Comparison of ENCODE assay signal across 16 cellular contexts in the genomic region with DNA sequence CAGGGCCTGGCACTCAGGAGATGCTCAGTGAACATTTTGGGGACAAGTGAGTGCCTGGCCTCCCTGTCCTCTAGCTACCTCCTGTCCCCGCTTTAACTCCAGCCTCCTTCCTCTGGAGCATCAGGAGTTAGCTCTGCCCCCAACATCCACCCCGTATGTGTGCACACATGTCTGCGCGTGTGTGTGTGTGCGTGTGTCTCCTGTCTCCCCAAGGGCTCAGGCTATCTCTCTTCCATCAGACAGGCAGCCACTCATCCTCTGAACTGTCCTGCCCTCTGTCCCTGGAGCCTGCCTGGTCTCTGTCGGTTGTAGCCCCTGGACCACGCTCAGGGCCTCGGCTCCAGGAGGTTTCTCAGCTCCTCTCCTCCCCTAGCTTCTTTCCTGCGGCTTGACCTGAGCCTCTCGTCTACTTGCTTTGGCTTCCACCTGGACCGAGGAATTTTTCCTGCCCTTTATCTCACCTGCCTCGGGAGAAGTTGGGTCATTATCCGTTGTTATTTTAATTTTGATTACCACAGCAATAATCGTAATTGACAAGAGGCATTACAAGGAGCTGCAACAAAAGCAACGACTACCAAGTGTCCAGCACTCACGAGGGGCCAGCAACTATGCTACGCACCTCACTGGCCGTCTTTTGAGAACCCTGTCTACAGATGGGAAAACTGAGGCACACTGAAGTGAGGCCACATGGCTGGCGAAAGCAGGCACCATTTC. TPM values are rescaled to one million over a fixed set of nuclear protein-coding genes. Genes with fewer than 3 reads are reported as not detected.
A peak's percentile ranks its signal among the peaks of the same experiment; 100 is the strongest.
DNase-seq lines count a peak whose midpoint lies in the region; ATAC-seq and TF ChIP-seq lines count a peak whose summit lies in the region.
"Had no signal": no experiment of that assay in that cellular context is flagged by ENCODE, and none has a peak within 500 bp of the region (broad histone marks: within the 10 kb centered on the region; RNA-seq: fewer than 3 reads in every experiment).

No MANE protein-coding gene starts in this region.

- TF ChIP-seq CTCF in BE2C (IDR thresholded peaks at IDR 0.05; ENCODE audit: low read depth, low read length) = no peak
- no peak for TF ChIP-seq CTCF in CD4-positive, alpha-beta T cell (IDR thresholded peaks at IDR 0.05)
- TF ChIP-seq CTCF in tibial nerve (IDR thresholded peaks at IDR 0.05) = no peak

- ATAC-seq in CD4-positive, alpha-beta T cell (ENCODE audit: poor library complexity) = no peak
- peak; percentile 1 for ATAC-seq in activated T-helper 17 cell treated with anti-CD3 and anti-CD28 coated beads, Interleukin-2, amount 50 U/mL, for 72 hours (replicated peaks)
- no peak for ATAC-seq in naive thymus-derived CD4-positive, alpha-beta T cell

- peak overlapping the region; percentile 46 for H3K4me3 Mint-ChIP-seq in CD4-positive, alpha-beta T cell
- H3K4me3 Mint-ChIP-seq in activated T-helper 17 cell treated with anti-CD3 and anti-CD28 coated beads, Interleukin-2, amount 50 U/mL, for 72 hours = no peak overlapping the region
- H3K4me3 Mint-ChIP-seq in naive thymus-derived CD4-positive, alpha-beta T cell = peak overlapping the region in 9 of 10 donors; percentile 13 to 97 (median 59)
- H3K4me3 Mint-ChIP-seq: H9 had no signal

- CTCF ChIA-PET in CD4-positive, alpha-beta T cell (lab: Charles Lee) = interaction anchor here (1.0 kb wide), 2 partner anchors 32 to 180 kb away, joined by 3 read pairs; partner anchors contain the start of gene ASF1B
- CTCF ChIA-PET in naive thymus-derived CD4-positive, alpha-beta T cell (lab: Charles Lee) = interaction anchor here (0.5 to 1.6 kb wide), 10 partner anchors 10 to 325 kb away, joined by 3 to 8 read pairs (median 4); partner anchors contain the start of gene ASF1B

- TF ChIP-seq EP300 in tibial nerve (IDR thresholded peaks at IDR 0.05) = no peak

- H3K4me3 ChIP-seq in BE2C (ENCODE audit: low read depth, low read length) = no peak overlapping the region
- no peak overlapping the region for H3K4me3 ChIP-seq in naive thymus-derived CD4-positive, alpha-beta T cell (ENCODE audit: low read length)
- H3K4me3 ChIP-seq in tibial nerve = no peak overlapping the region
- H3K4me3 ChIP-seq: gastroesophageal sphincter had no signal

- no peaks in the 10 kb centered on the region for H3K27me3 ChIP-seq in BE2C
- H3K27me3 ChIP-seq in CD4-positive, alpha-beta T cell (ENCODE audit: control insufficient read depth, insufficient read depth, low read length) = no peaks in the 10 kb centered on the region
- no peaks in the 10 kb centered on the region for H3K27me3 ChIP-seq in naive thymus-derived CD4-positive, alpha-beta T cell (ENCODE audit: control insufficient read depth in 2 of 2, insufficient read depth in 2 of 2, low read length in 2 of 2)
- no peaks in the 10 kb centered on the region for H3K27me3 ChIP-seq in tibial nerve
- H3K27me3 ChIP-seq: esophagus squamous epithelium, gastroesophageal sphincter had no signal

- H3K27me3 Mint-ChIP-seq in CD4-positive, alpha-beta T cell = no peaks in the 10 kb centered on the region
- H3K27me3 Mint-ChIP-seq in activated T-helper 17 cell treated with anti-CD3 and anti-CD28 coated beads, Interleukin-2, amount 50 U/mL, for 72 hours = no peaks in the 10 kb centered on the region
- no peaks in the 10 kb centered on the region for H3K27me3 Mint-ChIP-seq in naive thymus-derived CD4-positive, alpha-beta T cell

- peak overlapping the region; percentile 24 for H3K27ac ChIP-seq in CD4-positive, alpha-beta T cell (ENCODE audit: low read depth, low read length)
- peak overlapping the region; percentile 68 for H3K27ac ChIP-seq in naive thymus-derived CD4-positive, alpha-beta T cell (ENCODE audit: low read depth, low read length)
- no peak overlapping the region for H3K27ac ChIP-seq in tibial nerve

- H3K36me3 Mint-ChIP-seq in CD4-positive, alpha-beta T cell (ENCODE audit: low read depth) = peaks cover 31% of the 10 kb centered on the region
- peaks cover 21% of the 10 kb centered on the region for H3K36me3 Mint-ChIP-seq in activated T-helper 17 cell treated with anti-CD3 and anti-CD28 coated beads, Interleukin-2, amount 50 U/mL, for 72 hours (ENCODE audit: low read depth)
- peaks cover 11 to 24% (median 15%) of the 10 kb centered on the region in 5 donors for H3K36me3 Mint-ChIP-seq in naive thymus-derived CD4-positive, alpha-beta T cell

- peaks cover 7% of the 10 kb centered on the region; the same call in 1 of the 2 replicates for H3K4me1 ChIP-seq in BE2C
- peaks cover 11 to 15% of the 10 kb centered on the region in 2 donors for H3K4me1 ChIP-seq in naive thymus-derived CD4-positive, alpha-beta T cell (ENCODE audit: control insufficient read depth in 2 of 2, insufficient read depth in 2 of 2, low read length in 2 of 2)
- peaks cover 0 to 27% (median 14%) of the 10 kb centered on the region in 4 donors for H3K4me1 ChIP-seq in tibial nerve

- peak overlapping the region; percentile 45 for H3K27ac Mint-ChIP-seq in CD4-positive, alpha-beta T cell
- H3K27ac Mint-ChIP-seq in activated T-helper 17 cell treated with anti-CD3 and anti-CD28 coated beads, Interleukin-2, amount 50 U/mL, for 72 hours = peak overlapping the region; percentile 27
- peak overlapping the region in 8 of 9 donors; percentile 36 to 97 (median 82) for H3K27ac Mint-ChIP-seq in naive thymus-derived CD4-positive, alpha-beta T cell

- POLR2A ChIA-PET in CD4-positive, alpha-beta T cell (lab: Charles Lee) = interaction anchor here (1.5 to 2.5 kb wide), 3 partner anchors 19 to 32 kb away, joined by 4 to 15 read pairs (median 5); partner anchors contain the start of gene ASF1B
- POLR2A ChIA-PET in naive thymus-derived CD4-positive, alpha-beta T cell (lab: Charles Lee) = interaction anchor here (1.1 to 3.0 kb wide), 7 partner anchors 8 to 31 kb away, joined by 3 to 22 read pairs (median 6); partner anchors contain the start of gene ASF1B

- peak; percentile 60 for DNase-seq in BE2C
- no peak for DNase-seq in CD4-positive, alpha-beta T cell
- DNase-seq in naive thymus-derived CD4-positive, alpha-beta T cell = no peak
- no peak for DNase-seq in MV-4-11 (lab: John Stamatoyannopoulos, UW)
- DNase-seq in HuH-7.5 (ENCODE audit: low spot score) = no peak
- DNase-seq in SW 1271 (lab: John Stamatoyannopoulos, UW) = no peak
- DNase-seq in tibial nerve (ENCODE audit: low spot score in 2 of 2) = no peak
- DNase-seq: activated T-cell treated with anti-CD3 and anti-CD28 coated beads for 4 hours, esophagus squamous epithelium, H9, left cardiac atrium, NCI-H69, nucleus accumbens, retina had no signal

- intact Hi-C loops in CD4-positive, alpha-beta T cell (cut with DNase I, micrococcal nuclease) = no loop called here
- intact Hi-C loops in naive thymus-derived CD4-positive, alpha-beta T cell (cut with micrococcal nuclease) = no loop called here

- H3K4me1 Mint-ChIP-seq in CD4-positive, alpha-beta T cell (ENCODE audit: low read depth) = peaks cover 27% of the 10 kb centered on the region
- H3K4me1 Mint-ChIP-seq in activated T-helper 17 cell treated with anti-CD3 and anti-CD28 coated beads, Interleukin-2, amount 50 U/mL, for 72 hours = peaks cover 22% of the 10 kb centered on the region
- H3K4me1 Mint-ChIP-seq in naive thymus-derived CD4-positive, alpha-beta T cell = peaks cover 18 to 31% (median 26%) of the 10 kb centered on the region in 7 donors

- H3K36me3 ChIP-seq in BE2C (peaks cover 41% of the 10 kb centered on the region), tibial nerve (peaks cover 0 to 42% (median 5%) of the 10 kb centered on the region in 3 donors)
- H3K36me3 ChIP-seq in naive thymus-derived CD4-positive, alpha-beta T cell (ENCODE audit: control insufficient read depth in 2 of 3, insufficient read depth in 3 of 3, low read length in 3 of 3) = peaks cover 0 to 35% (median 0%) of the 10 kb centered on the region in 3 experiments

- no peaks in the 10 kb centered on the region for H3K9me3 ChIP-seq in BE2C
- H3K9me3 ChIP-seq in CD4-positive, alpha-beta T cell (ENCODE audit: control insufficient read depth, low read length) = no peaks in the 10 kb centered on the region
- H3K9me3 ChIP-seq in naive thymus-derived CD4-positive, alpha-beta T cell (ENCODE audit: control insufficient read depth in 2 of 3, low read length in 3 of 3) = no peaks in the 10 kb centered on the region
- H3K9me3 ChIP-seq in tibial nerve = no peaks in the 10 kb centered on the region
- H3K9me3 ChIP-seq: esophagus squamous epithelium, gastroesophageal sphincter had no signal

- TF ChIP-seq POLR2A in tibial nerve (IDR thresholded peaks at IDR 0.05) = no peak

- H3K9me3 Mint-ChIP-seq in CD4-positive, alpha-beta T cell = no peaks in the 10 kb centered on the region
- H3K9me3 Mint-ChIP-seq in activated T-helper 17 cell treated with anti-CD3 and anti-CD28 coated beads, Interleukin-2, amount 50 U/mL, for 72 hours = no peaks in the 10 kb centered on the region
- peaks cover 0 to 3% (median 0%) of the 10 kb centered on the region in 11 donors for H3K9me3 Mint-ChIP-seq in naive thymus-derived CD4-positive, alpha-beta T cell
- H3K9me3 Mint-ChIP-seq: H9 had no signal

- WGBS in tibial nerve, 2 donors = 82 to 83% methylated on average over 19 of the region's 19 CpGs

RNA-seq across cellular contexts. Expression of gene ASF1B, which starts 32.0 kb away (rescaled TPM):
- polyA plus RNA-seq in BE2C (2012; ENCODE audit: insufficient read depth, insufficient read length, low read depth) = 3.3 TPM
- under 1 TPM; 0.59 to 0.77 TPM for total RNA-seq in CD4-positive, alpha-beta T cell
- total RNA-seq in activated T-helper 17 cell treated with anti-CD3 and anti-CD28 coated beads, Interleukin-2, amount 50 U/mL, for 72 hours = 10 to 100 TPM; 62.6 to 73.7 TPM
- 10 to 100 TPM in 1 of 5 experiments, 1 to 10 TPM in 3, under 1 TPM in 1; 0.98 to 79.0 (median 2.1) TPM for total RNA-seq in naive thymus-derived CD4-positive, alpha-beta T cell
- 1 to 10 TPM; 2.4 to 4.5 TPM for polyA plus RNA-seq in naive thymus-derived CD4-positive, alpha-beta T cell
- 1 to 10 TPM in 1 of 4 donors, under 1 TPM in 1, not detected in 2; 0.90 to 2.3 TPM for total RNA-seq in tibial nerve

RNA-seq across cellular contexts. Expression of gene ADGRL1, which starts 37.6 kb away (rescaled TPM):
- polyA plus RNA-seq in BE2C (2012; ENCODE audit: insufficient read depth, insufficient read length, low read depth) = 69.0 TPM
- 10 to 100 TPM; 22.2 to 23.9 TPM for total RNA-seq in CD4-positive, alpha-beta T cell
- total RNA-seq in activated T-helper 17 cell treated with anti-CD3 and anti-CD28 coated beads, Interleukin-2, amount 50 U/mL, for 72 hours = 1 to 10 TPM; 3.9 to 8.4 TPM
- total RNA-seq in naive thymus-derived CD4-positive, alpha-beta T cell = 10 to 100 TPM; 12.4 to 39.4 (median 37.8) TPM
- polyA plus RNA-seq in naive thymus-derived CD4-positive, alpha-beta T cell = 1 to 10 TPM in 1 of 2 donors, under 1 TPM in 1; 0.72 to 3.0 TPM
- 10 to 100 TPM in 2 of 4 donors, 1 to 10 TPM in 2; 8.0 to 17.5 (median 11.2) TPM for total RNA-seq in tibial nerve

RNA-seq across cellular contexts. Expression of gene PRKACA, which starts 50.9 kb away (rescaled TPM):
- 27.4 TPM for polyA plus RNA-seq in BE2C (2012; ENCODE audit: insufficient read depth, insufficient read length, low read depth)
- total RNA-seq in CD4-positive, alpha-beta T cell = 10 to 100 TPM; 27.4 to 29.8 TPM
- 10 to 100 TPM; 43.1 to 69.5 TPM for total RNA-seq in activated T-helper 17 cell treated with anti-CD3 and anti-CD28 coated beads, Interleukin-2, amount 50 U/mL, for 72 hours
- 100 to 1,000 TPM in 1 of 5 experiments, 10 to 100 TPM in 4; 41.3 to 101 (median 63.1) TPM for total RNA-seq in naive thymus-derived CD4-positive, alpha-beta T cell
- polyA plus RNA-seq in naive thymus-derived CD4-positive, alpha-beta T cell = 1 to 10 TPM; 1.9 to 2.2 TPM
- total RNA-seq in tibial nerve = 10 to 100 TPM; 26.9 to 59.4 (median 41.3) TPM

Comparison
In these comparisons a context has a peak if more than half of its experiments do, and no peak if none do; other contexts are left out.
1. H3K27ac ChIP-seq: peak in CD4-positive, alpha-beta T cell (single experiment) and naive thymus-derived CD4-positive, alpha-beta T cell (single experiment); none in tibial nerve (0 of 4).
2. H3K27ac Mint-ChIP-seq: peak in every context shown above with its lines; median percentile 82 in naive thymus-derived CD4-positive, alpha-beta T cell; 45 in CD4-positive, alpha-beta T cell; 27 in activated T-helper 17 cell treated with anti-CD3 and anti-CD28 coated beads, Interleukin-2, amount 50 U/mL, for 72 hours.